Comparison of ENCODE assay signal across 8 cellular contexts in the genomic region with DNA sequence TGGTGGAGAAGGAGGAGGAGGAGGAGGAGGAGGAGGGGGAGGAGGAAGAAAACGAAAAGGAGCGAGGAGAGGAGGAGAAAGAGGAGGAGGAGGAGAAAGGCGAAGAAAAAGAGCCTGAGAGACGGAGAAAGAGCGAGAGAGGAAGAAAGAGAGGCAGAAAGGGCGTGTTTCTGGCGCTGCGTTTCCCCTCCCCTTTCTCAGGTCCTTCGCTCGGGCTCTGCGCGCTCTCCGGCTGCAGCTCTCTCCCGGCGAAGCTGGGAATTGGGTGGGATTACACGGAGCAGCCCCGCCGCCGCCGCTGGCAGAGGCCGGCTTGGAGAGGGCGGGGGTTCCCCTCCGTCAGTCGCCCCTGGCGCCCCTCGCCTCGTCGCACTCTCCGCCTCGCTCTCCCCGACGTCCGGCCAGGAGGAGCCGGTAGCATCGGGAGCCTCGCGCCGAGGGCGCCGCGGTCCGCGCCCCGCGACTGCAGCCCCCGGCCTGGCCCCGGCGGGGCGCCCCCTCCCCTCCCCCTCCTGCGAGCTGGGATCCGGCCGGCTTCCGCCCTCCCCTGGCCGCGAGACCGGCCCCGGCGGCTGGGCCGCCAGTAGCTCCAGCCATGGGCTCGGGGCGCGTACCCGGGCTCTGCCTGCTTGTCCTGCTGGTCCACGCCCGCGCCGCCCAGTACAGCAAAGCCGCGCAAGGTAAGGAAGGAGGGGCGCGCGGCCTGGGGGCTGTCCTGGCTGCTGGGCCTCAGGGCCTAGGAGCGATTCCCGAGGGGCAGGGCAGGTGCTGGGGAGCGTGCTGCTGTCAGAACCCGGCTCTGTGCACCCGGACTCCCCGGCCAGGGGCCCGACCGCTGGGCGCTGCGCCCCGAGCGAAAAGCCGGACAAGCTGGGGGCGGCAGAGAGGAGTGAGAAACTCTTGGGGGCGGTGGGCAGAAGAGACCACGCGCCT. TPM values are rescaled to one million over a fixed set of nuclear protein-coding genes. Genes with fewer than 3 reads are reported as not detected.
A peak's percentile ranks its signal among the peaks of the same experiment; 100 is the strongest.
DNase-seq lines count a peak whose midpoint lies in the region; ATAC-seq and TF ChIP-seq lines count a peak whose summit lies in the region.

TSS of gene SCUBE3 (plus strand) at position 133 of the 933 bp plus-strand sequence. CDS start at position 596, 463 bp downstream.

- peaks cover 0 to 55% (median 13%) of the 10 kb centered on the region in 12 donors for H3K4me1 ChIP-seq in heart left ventricle

- peak within 1 kb of the TSS; percentile 53 to 80 (median 64) for H3K4me3 ChIP-seq in heart left ventricle

- TF ChIP-seq CTCF in heart left ventricle (IDR thresholded peaks at IDR 0.05): no peak

- no peaks in the 10 kb centered on the region for H3K4me1 Mint-ChIP-seq in activated T-helper 17 cell treated with anti-CD3 and anti-CD28 coated beads, Interleukin-2, amount 50 U/mL, for 72 hours

- ATAC-seq in activated T-helper 17 cell treated with anti-CD3 and anti-CD28 coated beads, Interleukin-2, amount 50 U/mL, for 72 hours (replicated peaks): peak; percentile 52
- ATAC-seq in heart left ventricle (peak in 3 of 4 donors; percentile 38 to 56 (median 51)), GM19328 (IDR thresholded peaks at IDR 0.05; ENCODE audit: unreplicated experiment) (no peak)

- peaks cover 0 to 58% (median 13%) of the 10 kb centered on the region in 9 donors for H3K27me3 ChIP-seq in heart left ventricle

- H3K9me3 Mint-ChIP-seq in activated T-helper 17 cell treated with anti-CD3 and anti-CD28 coated beads, Interleukin-2, amount 50 U/mL, for 72 hours: no peaks in the 10 kb centered on the region

- peak within 1 kb of the TSS; percentile 67 for H3K4me3 Mint-ChIP-seq in activated T-helper 17 cell treated with anti-CD3 and anti-CD28 coated beads, Interleukin-2, amount 50 U/mL, for 72 hours

- 0 to 2% (median 1%) methylated on average over 31 to 89 of the region's 89 CpGs for WGBS in heart left ventricle, 4 donors

- DNase-seq in EL (peak; percentile 58), M059J (ENCODE audit: low read depth) (peak; percentile 47), heart left ventricle (peak in 3 of 5 donors; percentile 39 to 61 (median 39)), posterior vena cava (ENCODE audit: low spot score) (peak; percentile 75), erythroblast (lab: John Stamatoyannopoulos, UW) (no peak), hippocampal formation (lab: John Stamatoyannopoulos, UW) (no peak)

- H3K36me3 Mint-ChIP-seq in activated T-helper 17 cell treated with anti-CD3 and anti-CD28 coated beads, Interleukin-2, amount 50 U/mL, for 72 hours (ENCODE audit: low read depth): no peaks in the 10 kb centered on the region

- no peak within 1 kb of the TSS for H3K27ac Mint-ChIP-seq in activated T-helper 17 cell treated with anti-CD3 and anti-CD28 coated beads, Interleukin-2, amount 50 U/mL, for 72 hours

- no peak for TF ChIP-seq POLR2A in heart left ventricle (IDR thresholded peaks at IDR 0.05)
- TF ChIP-seq POLR2A in erythroblast (IDR thresholded peaks at IDR 0.05; ENCODE audit: low read length): no peak

- H3K27ac ChIP-seq in heart left ventricle: peak within 1 kb of the TSS in 9 of 12 donors; percentile 2 to 76 (median 53)

- intact Hi-C loops in heart left ventricle (cut with DNase I): no loop called here
- intact Hi-C loops in posterior vena cava (cut with DNase I): no loop called here

- peaks cover 49% of the 10 kb centered on the region for H3K27me3 Mint-ChIP-seq in activated T-helper 17 cell treated with anti-CD3 and anti-CD28 coated beads, Interleukin-2, amount 50 U/mL, for 72 hours

- H3K36me3 ChIP-seq in heart left ventricle: no peaks in the 10 kb centered on the region

- H3K9me3 ChIP-seq in heart left ventricle: no peaks in the 10 kb centered on the region

RNA-seq across cellular contexts. Expression of gene SCUBE3, which starts in this region (rescaled TPM):
- 0.12 TPM in 1 of 2 replicates, not detected in the other for total RNA-seq in M059J (2014; rRNA removed; shearing (Covaris generic))
- under 1 TPM in 1 of 2 donors, not detected in 1; 0.05 TPM for total RNA-seq in activated T-helper 17 cell treated with anti-CD3 and anti-CD28 coated beads, Interleukin-2, amount 50 U/mL, for 72 hours
- total RNA-seq in heart left ventricle (10 to 100 TPM in 2 of 9 donors, 1 to 10 TPM in 7; 1.7 to 18.7 (median 4.6) TPM), posterior vena cava (10 to 100 TPM; 15.2 to 50.1 TPM)
- 1 to 10 TPM in 1 of 2 donors, under 1 TPM in 1; 0.61 to 2.4 TPM for polyA plus RNA-seq in heart left ventricle

Comparison
In these comparisons a context has a peak if more than half of its experiments do, and no peak if none do; other contexts are left out.
1. Peak in DNase-seq in M059J; RNA of the gene not detected or under 1 TPM.
2. Peak in ATAC-seq in activated T-helper 17 cell treated with anti-CD3 and anti-CD28 coated beads, Interleukin-2, amount 50 U/mL, for 72 hours; RNA of the gene not detected or under 1 TPM.
3. DNase-seq: peak in EL (single experiment), heart left ventricle (3 of 5) and posterior vena cava (single experiment); none in erythroblast (0 of 2) and hippocampal formation (0 of 2).